Comparison of ENCODE assay signal across 1 cellular context in the genomic region with DNA sequence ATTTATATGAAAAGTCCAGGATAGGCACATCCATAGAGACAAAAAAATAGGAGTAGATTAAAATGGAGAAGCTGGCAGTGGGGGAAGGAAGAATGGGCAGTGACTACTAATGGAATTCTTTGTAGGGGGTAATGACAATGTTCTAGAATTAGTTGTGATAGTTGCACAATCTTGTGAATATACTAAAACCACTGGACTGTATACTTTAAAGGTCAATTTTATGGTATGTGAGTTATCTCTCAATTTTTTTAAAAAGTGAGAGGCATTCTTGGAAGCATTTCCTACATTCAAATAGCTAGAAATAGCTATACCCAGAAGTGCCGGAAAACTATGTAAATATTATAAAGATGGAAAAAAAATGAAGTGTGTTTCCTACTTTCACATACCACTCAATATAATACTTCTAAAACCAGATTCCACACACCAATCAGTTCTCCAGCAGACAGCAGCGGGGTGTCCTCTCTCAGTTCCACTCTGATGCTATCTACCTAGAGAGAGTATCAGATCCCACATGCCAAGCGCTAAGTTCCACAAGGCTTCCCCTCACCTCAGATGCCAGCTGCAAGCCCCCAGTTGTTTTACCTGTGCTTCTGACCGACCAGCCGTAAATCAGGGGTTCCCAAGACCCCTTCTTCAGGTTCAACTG.
TF ChIP-seq lines count a peak whose summit lies in the region.

No MANE protein-coding gene starts in this region.

TF ChIP-seq in A549, 52 proteins besides CTCF, POLR2A, EP300 and RAD21 (continued from another document):
- TF ChIP-seq, protein P1, sequence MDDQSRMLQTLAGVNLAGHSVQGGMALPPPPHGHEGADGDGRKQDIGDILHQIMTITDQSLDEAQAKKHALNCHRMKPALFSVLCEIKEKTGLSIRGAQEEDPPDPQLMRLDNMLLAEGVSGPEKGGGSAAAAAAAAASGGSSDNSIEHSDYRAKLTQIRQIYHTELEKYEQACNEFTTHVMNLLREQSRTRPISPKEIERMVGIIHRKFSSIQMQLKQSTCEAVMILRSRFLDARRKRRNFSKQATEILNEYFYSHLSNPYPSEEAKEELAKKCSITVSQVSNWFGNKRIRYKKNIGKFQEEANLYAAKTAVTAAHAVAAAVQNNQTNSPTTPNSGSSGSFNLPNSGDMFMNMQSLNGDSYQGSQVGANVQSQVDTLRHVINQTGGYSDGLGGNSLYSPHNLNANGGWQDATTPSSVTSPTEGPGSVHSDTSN (IDR thresholded peaks at IDR 0.05), result no peak
- TF ChIP-seq HOXA7 (CRISPR knock-in tag; IDR thresholded peaks at IDR 0.05) (no peak), EHMT2 (IDR thresholded peaks at IDR 0.05; ENCODE audit: low read depth) (no peak), FOSL2 (IDR thresholded peaks at IDR 0.05) (no peak), FOSL2 (CRISPR knock-in tag; IDR thresholded peaks at IDR 0.05) (peak; percentile 34)
